Comparison of ENCODE assay signal across 12 cellular contexts in the genomic region with DNA sequence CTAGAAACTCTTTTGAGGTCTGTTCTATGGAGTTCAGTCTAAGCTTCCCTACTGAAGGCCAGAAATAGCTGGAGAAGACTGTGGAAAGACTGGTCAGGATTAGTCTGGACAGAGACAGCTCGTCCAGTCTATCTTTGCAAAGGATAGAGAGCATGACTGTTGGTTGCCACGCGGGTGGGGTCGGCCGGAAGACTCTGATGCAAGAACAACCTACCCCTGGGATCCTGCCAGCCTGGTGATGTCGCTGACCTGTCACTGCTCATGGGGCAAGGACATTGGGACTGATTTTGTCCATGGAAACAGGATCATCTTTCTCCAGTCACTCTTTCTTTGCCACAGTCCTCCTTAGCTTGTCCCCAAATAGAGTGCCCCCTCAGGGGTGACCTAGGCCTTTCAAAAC.
A peak's percentile ranks its signal among the peaks of the same experiment; 100 is the strongest.
DNase-seq lines count a peak whose midpoint lies in the region; ATAC-seq and TF ChIP-seq lines count a peak whose summit lies in the region.
"Had no signal": no experiment of that assay in that cellular context is flagged by ENCODE, and none has a peak within 500 bp of the region (broad histone marks: within the 10 kb centered on the region; RNA-seq: fewer than 3 reads in every experiment).

No MANE protein-coding gene starts in this region.

- H3K4me2 ChIP-seq in mammary epithelial cell (ENCODE audit: insufficient read depth, low read depth, low read length), result no peak overlapping the region
- H3K4me2 ChIP-seq in GM23248 (ENCODE audit: unreplicated experiment), result no peak overlapping the region
- H3K4me2 ChIP-seq in mesenchymal stem cell (ENCODE audit: low read length, poor library complexity, severe bottlenecking), result no peak overlapping the region
- H3K4me2 ChIP-seq: BLaER1 treated with 17β-estradiol and CSF1 and Interleukin-3, amounts not matched to agents 10 nM and 100 nM had no signal

- BruUV-seq in mammary epithelial cell (replicated peaks; lab: Mats Ljungman, UMichigan), result no TSS peak

- peaks cover 19% of the 10 kb centered on the region for H3K4me1 ChIP-seq in mammary epithelial cell (ENCODE audit: insufficient read depth, low read length)
- no peaks in the 10 kb centered on the region for H3K4me1 ChIP-seq in breast epithelium
- H3K4me1 ChIP-seq in GM23248 (ENCODE audit: insufficient read depth), result peaks cover 9% of the 10 kb centered on the region
- H3K4me1 ChIP-seq in mesenchymal stem cell (ENCODE audit: control insufficient read depth, insufficient read depth, low read depth, low read length), result peaks cover 3% of the 10 kb centered on the region
- H3K4me1 ChIP-seq: BLaER1 treated with 17β-estradiol and CSF1 and Interleukin-3, amounts not matched to agents 10 nM and 100 nM; SJCRH30 had no signal

- peaks cover 1% of the 10 kb centered on the region for H3K27me3 Mint-ChIP-seq in chondrocyte (ENCODE audit: low read depth)
- no peaks in the 10 kb centered on the region for H3K27me3 Mint-ChIP-seq in WTC11 (ENCODE audit: low read depth)

- CTCF ChIA-PET in mammary epithelial cell (lab: Charles Lee; ENCODE audit: low non-redundant PET) (interaction anchor here (0.5 to 1.0 kb wide), 8 partner anchors 18 to 434 kb away, joined by 3 to 6 read pairs (median 6); no protein-coding TSS in a partner anchor), WTC11 (lab: Charles Lee) (interaction anchor here (0.5 to 2.2 kb wide), 66 partner anchors 9 to 1304 kb away, joined by 3 to 44 read pairs (median 4); no protein-coding TSS in a partner anchor)

- intact Hi-C loops in mammary epithelial cell (cut with micrococcal nuclease), result loop anchor here (5.0 kb wide), 1 partner anchor 47 kb away; no protein-coding TSS in a partner anchor
- intact Hi-C loops in breast epithelium (cut with DNase I; ENCODE audit: low total_unique reads), result no loop called here

- dilution Hi-C loops in mammary epithelial cell (cut with HindIII; ENCODE audit: low sequenced_read_pairs), result no loop called here

- no peak overlapping the region for H4K8ac ChIP-seq in mesenchymal stem cell (ENCODE audit: low read length)

- no peak overlapping the region for H4K91ac ChIP-seq in mesenchymal stem cell (ENCODE audit: low read length)

- H2AFZ ChIP-seq in mammary epithelial cell (ENCODE audit: low read depth, low read length) (peak overlapping the region; percentile 86), GM23248 (peak overlapping the region; percentile 2; the same call in 1 of the 2 replicates), mesenchymal stem cell (ENCODE audit: low read depth, low read length) (no peak overlapping the region)

- H3K14ac ChIP-seq in mesenchymal stem cell (ENCODE audit: low read length in 2 of 2), result peak overlapping the region in 1 of 2 experiments; percentile 11

- no peak for TF ChIP-seq POLR2A in breast epithelium (IDR thresholded peaks at IDR 0.05)

- H3K4me3 Mint-ChIP-seq in chondrocyte (ENCODE audit: unreplicated experiment) (no peak overlapping the region), WTC11 (no peak overlapping the region)

- H3K27ac ChIP-seq in mammary epithelial cell (ENCODE audit: insufficient read depth, low read depth, low read length) (no peak overlapping the region), breast epithelium (no peak overlapping the region), GM23248 (no peak overlapping the region), mesenchymal stem cell (ENCODE audit: low read length, poor library complexity, severe bottlenecking) (no peak overlapping the region), caudate nucleus (ENCODE audit: low read depth, low read length) (no peak overlapping the region)
- H3K27ac ChIP-seq: BLaER1 treated with 17β-estradiol and CSF1 and Interleukin-3, amounts not matched to agents 10 nM and 100 nM; SJCRH30 had no signal

- H3K36me3 Mint-ChIP-seq in chondrocyte (ENCODE audit: low read depth) (no peaks in the 10 kb centered on the region), WTC11 (no peaks in the 10 kb centered on the region)
- H3K36me3 Mint-ChIP-seq: CD8-positive, alpha-beta memory T cell had no signal

- H3K9ac ChIP-seq in mammary epithelial cell (ENCODE audit: insufficient read depth, low read length), result no peak overlapping the region
- H3K9ac ChIP-seq in GM23248, result no peak overlapping the region
- peak overlapping the region; percentile 48 for H3K9ac ChIP-seq in mesenchymal stem cell (ENCODE audit: low read length)
- H3K9ac ChIP-seq: BLaER1 treated with 17β-estradiol and CSF1 and Interleukin-3, amounts not matched to agents 10 nM and 100 nM had no signal

- H2BK5ac ChIP-seq in mesenchymal stem cell (ENCODE audit: low read depth, low read length, poor library complexity, severe bottlenecking), result no peak overlapping the region

- TF ChIP-seq CTCF in mammary epithelial cell (conservative IDR thresholded peaks at IDR 0.05 in 1 of 2, IDR thresholded peaks at IDR 0.05 in 1 of 2; ENCODE audit: extremely low read depth in 1 of 2, insufficient read depth in 1 of 2, low read depth in 1 of 2, low read length in 2 of 2) (no peak), breast epithelium (IDR thresholded peaks at IDR 0.05) (no peak), chondrocyte (IDR thresholded peaks at IDR 0.05) (no peak), WTC11 (IDR thresholded peaks at IDR 0.05) (no peak)

- H4K20me1 ChIP-seq in mammary epithelial cell (ENCODE audit: insufficient read depth, low read length), result no peaks in the 10 kb centered on the region
- H4K20me1 ChIP-seq in GM23248 (ENCODE audit: insufficient read depth), result no peaks in the 10 kb centered on the region
- H4K20me1 ChIP-seq: BLaER1 treated with 17β-estradiol and CSF1 and Interleukin-3, amounts not matched to agents 10 nM and 100 nM had no signal

- DNase-seq in mammary epithelial cell (no peak), breast epithelium (ENCODE audit: low spot score in 2 of 2) (no peak), GM23248 (peak; percentile 18), chondrocyte (ENCODE audit: low spot score) (no peak), mesenchymal stem cell (no peak), caudate nucleus (lab: John Stamatoyannopoulos, UW) (no peak), WTC11 (ENCODE audit: low spot score) (no peak)
- no peak for DNase-seq in activated CD4-positive, CD25-positive, alpha-beta regulatory T cell treated with anti-CD3 and anti-CD28 coated beads, Interleukin-2, amount 50 U/mL, for 72 hours

- H3K79me2 ChIP-seq in mammary epithelial cell (ENCODE audit: insufficient read depth, low read length) (no peaks in the 10 kb centered on the region), GM23248 (ENCODE audit: insufficient read depth) (no peaks in the 10 kb centered on the region)

- no peak overlapping the region for H2BK120ac ChIP-seq in mesenchymal stem cell (ENCODE audit: low read depth, low read length)

- 52% methylated on average over 6 of the region's 6 CpGs for WGBS in mammary epithelial cell (ENCODE audit: low coverage, missing lambda C conversion rate)
- WGBS in GM23248 (ENCODE audit: low coverage in 1 of 2, low lambda C conversion rate in 2 of 2, missing lambda C conversion rate in 2 of 2), 2 experiments, result 64 to 75% methylated on average over 6 of the region's 6 CpGs
- 82% methylated on average over 6 of the region's 6 CpGs for WGBS in mesenchymal stem cell

- H2BK12ac ChIP-seq in mesenchymal stem cell (ENCODE audit: low read length in 2 of 2), result no peak overlapping the region

- ATAC-seq in WTC11, result no peak

- POLR2A ChIA-PET in WTC11 (lab: Charles Lee), result no interaction called here

- no peak overlapping the region for H3K4ac ChIP-seq in mesenchymal stem cell (ENCODE audit: low read depth in 1 of 2, low read length in 2 of 2)

- no peaks in the 10 kb centered on the region for H3K9me3 ChIP-seq in mammary epithelial cell (replicated peaks; ENCODE audit: insufficient read depth, low read length)
- no peaks in the 10 kb centered on the region for H3K9me3 ChIP-seq in breast epithelium
- H3K9me3 ChIP-seq in GM23248 (ENCODE audit: low read depth), result no peaks in the 10 kb centered on the region
- no peaks in the 10 kb centered on the region for H3K9me3 ChIP-seq in mesenchymal stem cell (ENCODE audit: control insufficient read depth, low read length)
- H3K9me3 ChIP-seq: BLaER1 treated with 17β-estradiol and CSF1 and Interleukin-3, amounts not matched to agents 10 nM and 100 nM; MG63; SJCRH30 had no signal

- H3F3A ChIP-seq in GM23248 (ENCODE audit: insufficient read depth), result peaks cover 12% of the 10 kb centered on the region; the same call in 1 of the 2 replicates

- H3K23ac ChIP-seq in mesenchymal stem cell (ENCODE audit: low read length in 2 of 2), result no peak overlapping the region

- no peak overlapping the region for H3K4me3 ChIP-seq in mammary epithelial cell (replicated peaks in 1 of 3; ENCODE audit: insufficient read depth in 1 of 3, low read depth in 2 of 3, low read length in 3 of 3)
- H3K4me3 ChIP-seq in breast epithelium, result no peak overlapping the region
- no peak overlapping the region for H3K4me3 ChIP-seq in GM23248
- H3K4me3 ChIP-seq in mesenchymal stem cell (ENCODE audit: insufficient read depth in 1 of 2, low read depth in 1 of 2, low read length in 2 of 2), result no peak overlapping the region
- H3K4me3 ChIP-seq: BLaER1 treated with 17β-estradiol and CSF1 and Interleukin-3, amounts not matched to agents 10 nM and 100 nM; MG63; SJCRH30 had no signal

- peaks cover 14% of the 10 kb centered on the region for H3K4me1 Mint-ChIP-seq in chondrocyte (ENCODE audit: low read depth)
- H3K4me1 Mint-ChIP-seq in WTC11, result peaks cover 6% of the 10 kb centered on the region

- no peaks in the 10 kb centered on the region for H3K9me2 ChIP-seq in GM23248 (ENCODE audit: insufficient read depth)

- no peak overlapping the region for H2AK5ac ChIP-seq in mesenchymal stem cell (ENCODE audit: low read length, severe bottlenecking)

- H3K9me3 Mint-ChIP-seq in chondrocyte (ENCODE audit: low read depth), result no peaks in the 10 kb centered on the region
- H3K9me3 Mint-ChIP-seq in WTC11, result no peaks in the 10 kb centered on the region

- in situ Hi-C loops in mammary epithelial cell (cut with MboI; ENCODE audit: low sequenced_read_pairs in 2 of 2), result no loop called here
- in situ Hi-C loops in GM23248 (cut with MboI), result no loop called here

- no peaks in the 10 kb centered on the region for H3K36me3 ChIP-seq in mammary epithelial cell (ENCODE audit: insufficient read depth, low read length)
- no peaks in the 10 kb centered on the region for H3K36me3 ChIP-seq in breast epithelium
- H3K36me3 ChIP-seq in GM23248 (ENCODE audit: low read depth), result no peaks in the 10 kb centered on the region
- no peaks in the 10 kb centered on the region for H3K36me3 ChIP-seq in mesenchymal stem cell (ENCODE audit: control insufficient read depth in 1 of 2, insufficient read depth in 2 of 2, low read depth in 1 of 2, low read length in 2 of 2)
- H3K36me3 ChIP-seq: BLaER1 treated with 17β-estradiol and CSF1 and Interleukin-3, amounts not matched to agents 10 nM and 100 nM; MG63; SJCRH30 had no signal

- H2BK15ac ChIP-seq in mesenchymal stem cell (ENCODE audit: low read depth, poor library complexity, severe bottlenecking), result no peak overlapping the region

- H3K79me1 ChIP-seq in mesenchymal stem cell (replicated peaks; ENCODE audit: low read length, poor library complexity, severe bottlenecking), result no peaks in the 10 kb centered on the region

- H3K18ac ChIP-seq in mesenchymal stem cell (ENCODE audit: low read depth in 1 of 2, low read length in 2 of 2), result no peak overlapping the region

- no peaks in the 10 kb centered on the region for H3K27me3 ChIP-seq in mammary epithelial cell (ENCODE audit: insufficient read depth, low read length)
- H3K27me3 ChIP-seq in breast epithelium, result no peaks in the 10 kb centered on the region
- H3K27me3 ChIP-seq in GM23248 (replicated peaks; ENCODE audit: insufficient read depth), result no peaks in the 10 kb centered on the region
- no peaks in the 10 kb centered on the region for H3K27me3 ChIP-seq in mesenchymal stem cell (ENCODE audit: control insufficient read depth in 1 of 2, insufficient read depth in 1 of 2, low read length in 2 of 2)
- H3K27me3 ChIP-seq: BLaER1 treated with 17β-estradiol and CSF1 and Interleukin-3, amounts not matched to agents 10 nM and 100 nM; MG63 had no signal

- H3K27ac Mint-ChIP-seq in chondrocyte (ENCODE audit: unreplicated experiment) (peak overlapping the region; percentile 20), WTC11 (no peak overlapping the region)
- H3K27ac Mint-ChIP-seq: CD8-positive, alpha-beta memory T cell had no signal
